8 cellular contexts compared by ENCODE assay signal in the genomic region with DNA sequence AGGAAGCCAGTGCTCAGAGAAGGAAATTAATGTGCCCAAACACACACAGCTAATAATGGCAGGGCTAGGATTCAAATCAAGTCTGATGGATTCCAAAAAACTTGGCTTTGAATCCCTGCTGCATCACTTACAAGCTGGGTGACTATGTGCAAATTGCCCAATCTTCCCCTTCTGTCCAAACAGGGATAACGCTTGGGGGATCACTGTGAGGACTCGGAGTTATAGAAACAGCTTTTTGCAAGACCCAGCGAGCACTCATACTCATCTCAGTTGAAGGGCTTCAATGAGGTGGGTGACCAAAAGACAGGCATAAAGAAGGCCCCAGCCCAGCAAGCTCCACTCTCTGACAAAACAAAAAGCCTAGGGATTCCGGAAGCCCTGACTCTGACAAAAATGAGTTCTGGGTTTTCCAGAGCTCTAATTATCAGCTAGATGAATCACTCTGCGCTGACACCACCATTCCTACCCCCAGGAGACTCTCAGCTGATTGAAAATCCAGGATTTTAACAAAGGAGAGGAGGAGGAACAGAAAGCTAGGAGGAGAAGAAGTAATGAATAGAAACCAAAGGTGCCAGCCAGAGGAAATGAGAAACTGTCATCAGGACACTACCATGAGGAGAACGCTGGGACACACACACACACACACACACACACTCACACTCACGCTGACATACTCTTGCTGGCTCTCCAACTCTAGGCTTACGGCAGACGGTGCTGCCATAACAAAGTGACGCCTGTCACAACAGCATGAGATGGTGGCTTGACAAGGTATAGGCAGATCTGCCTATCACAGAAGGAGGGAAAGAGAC. TPM values are rescaled to one million over a fixed set of nuclear protein-coding genes. Genes with fewer than 3 reads are reported as not detected.
DNase-seq lines count a peak whose midpoint lies in the region; ATAC-seq and TF ChIP-seq lines count a peak whose summit lies in the region.

No MANE protein-coding gene starts in this region.

- no peaks in the 10 kb centered on the region for H3K27me3 Mint-ChIP-seq in activated CD4-positive, alpha-beta memory T cell treated with anti-CD3 and anti-CD28 coated beads for 36 hours

- H3K4me3 ChIP-seq in ACC112 (ENCODE audit: low read depth, low read length) (peak overlapping the region; percentile 48), HFF-Myc (replicated peaks; ENCODE audit: low read depth, low read length) (peak overlapping the region; percentile 49), gastroesophageal sphincter (peak overlapping the region in 1 of 2 donors; percentile 98), retinal pigment epithelial cell (ENCODE audit: low read length) (peak overlapping the region; percentile 27)

- peak overlapping the region; percentile 93 for H3K4me3 Mint-ChIP-seq in activated CD4-positive, alpha-beta memory T cell treated with anti-CD3 and anti-CD28 coated beads for 36 hours

- H3K27ac Mint-ChIP-seq in activated CD4-positive, alpha-beta memory T cell treated with anti-CD3 and anti-CD28 coated beads for 36 hours = peak overlapping the region; percentile 100

- DNase-seq in HFF-Myc (ENCODE audit: extremely low read depth, low read depth) (no peak), retinal pigment epithelial cell (ENCODE audit: low read depth) (no peak), NCI-H128 (lab: John Stamatoyannopoulos, UW; ENCODE audit: unreplicated experiment) (no peak)
- DNase-seq in activated CD4-positive, alpha-beta memory T cell treated with anti-CD3 and anti-CD28 coated beads for 36 hours = peak; percentile 30

- no peak overlapping the region for H2AFZ ChIP-seq in ACC112 (ENCODE audit: low read length, unreplicated experiment)

- H3K27me3 ChIP-seq in ACC112 (ENCODE audit: insufficient read depth, low read length) (no peaks in the 10 kb centered on the region), gastroesophageal sphincter (no peaks in the 10 kb centered on the region)

- TF ChIP-seq POLR2A in gastroesophageal sphincter (IDR thresholded peaks at IDR 0.05) = no peak

- POLR2A ChIA-PET in activated CD4-positive, alpha-beta memory T cell treated with anti-CD3 and anti-CD28 coated beads for 36 hours (lab: Charles Lee) = interaction anchor here (0.7 to 3.3 kb wide), 17 partner anchors 7 to 238 kb away, joined by 3 to 84 read pairs (median 4); a partner anchor contains a TSS

- H3K36me3 ChIP-seq in ACC112 (ENCODE audit: insufficient read depth, low read length) = no peaks in the 10 kb centered on the region; the same call in 1 of the 2 replicates
- H3K36me3 ChIP-seq in gastroesophageal sphincter = peaks cover 0 to 27% of the 10 kb centered on the region in 2 donors

- peaks cover 40% of the 10 kb centered on the region for H3K4me1 Mint-ChIP-seq in activated CD4-positive, alpha-beta memory T cell treated with anti-CD3 and anti-CD28 coated beads for 36 hours (ENCODE audit: low read depth)

- CTCF ChIA-PET in activated CD4-positive, alpha-beta memory T cell treated with anti-CD3 and anti-CD28 coated beads for 36 hours (lab: Charles Lee) = interaction anchor here (0.5 to 6.8 kb wide), 12 partner anchors 10 to 237 kb away, joined by 3 to 66 read pairs (median 4); a partner anchor contains a TSS

- peaks cover 22% of the 10 kb centered on the region for H3K36me3 Mint-ChIP-seq in activated CD4-positive, alpha-beta memory T cell treated with anti-CD3 and anti-CD28 coated beads for 36 hours

- no peaks in the 10 kb centered on the region for H3K9me3 ChIP-seq in gastroesophageal sphincter

- H3K4me1 ChIP-seq in ACC112 (ENCODE audit: control insufficient read depth, insufficient read depth, low read length, unreplicated experiment) (peaks cover 19% of the 10 kb centered on the region), gastroesophageal sphincter (peaks cover 0 to 66% (median 37%) of the 10 kb centered on the region in 3 donors)

- peak; percentile 46 for ATAC-seq in gastroesophageal sphincter
- ATAC-seq in HG03571 (IDR thresholded peaks at IDR 0.05; ENCODE audit: unreplicated experiment) = no peak
- no peak for ATAC-seq in GM18909 (IDR thresholded peaks at IDR 0.05; ENCODE audit: poor library complexity, unreplicated experiment)

- TF ChIP-seq CTCF in HFF-Myc (IDR thresholded peaks at IDR 0.05; ENCODE audit: low read depth, low read length, missing control alignments) (no peak), gastroesophageal sphincter (IDR thresholded peaks at IDR 0.05) (no peak), retinal pigment epithelial cell (conservative IDR thresholded peaks at IDR 0.05; ENCODE audit: low read depth, low read length) (no peak)

- H3K9me3 Mint-ChIP-seq in activated CD4-positive, alpha-beta memory T cell treated with anti-CD3 and anti-CD28 coated beads for 36 hours = no peaks in the 10 kb centered on the region

- intact Hi-C loops in activated CD4-positive, alpha-beta memory T cell treated with anti-CD3 and anti-CD28 coated beads for 36 hours (cut with micrococcal nuclease) = loop anchor here (2.0 to 5.0 kb wide), 2 partner anchors 71 to 1090 kb away; no protein-coding TSS in a partner anchor

- peak overlapping the region; percentile 95 for H3K27ac ChIP-seq in ACC112 (ENCODE audit: low read depth, low read length)
- peak overlapping the region; percentile 96 to 99 (median 96) for H3K27ac ChIP-seq in gastroesophageal sphincter

- WGBS in gastroesophageal sphincter (ENCODE audit: low coverage in 1 of 2), 2 donors = 27 to 39% methylated on average over 7 to 9 of the region's 10 CpGs

- TF ChIP-seq EP300 in gastroesophageal sphincter (IDR thresholded peaks at IDR 0.05) = no peak

- peaks cover 31% of the 10 kb centered on the region for H3K79me2 ChIP-seq in ACC112 (ENCODE audit: control insufficient read depth, insufficient read depth, low read length, unreplicated experiment)

RNA-seq across cellular contexts. Expression of a gene that starts 1.6 kb away (rescaled TPM):
- total RNA-seq in activated CD4-positive, alpha-beta memory T cell treated with anti-CD3 and anti-CD28 coated beads for 36 hours = 10 to 100 TPM; 57.3 to 57.4 TPM
- total RNA-seq in gastroesophageal sphincter = 100 to 1,000 TPM in 1 of 4 donors, 10 to 100 TPM in 3; 39.2 to 127 (median 68.6) TPM

RNA-seq across cellular contexts. Expression of a gene that starts 10.4 kb away (rescaled TPM):
- total RNA-seq in activated CD4-positive, alpha-beta memory T cell treated with anti-CD3 and anti-CD28 coated beads for 36 hours = 10 to 100 TPM; 46.0 to 47.0 TPM
- 10 to 100 TPM; 39.5 to 50.2 (median 47.3) TPM for total RNA-seq in gastroesophageal sphincter
